Comparison of ENCODE assay signal across 8 cellular contexts in the genomic region with DNA sequence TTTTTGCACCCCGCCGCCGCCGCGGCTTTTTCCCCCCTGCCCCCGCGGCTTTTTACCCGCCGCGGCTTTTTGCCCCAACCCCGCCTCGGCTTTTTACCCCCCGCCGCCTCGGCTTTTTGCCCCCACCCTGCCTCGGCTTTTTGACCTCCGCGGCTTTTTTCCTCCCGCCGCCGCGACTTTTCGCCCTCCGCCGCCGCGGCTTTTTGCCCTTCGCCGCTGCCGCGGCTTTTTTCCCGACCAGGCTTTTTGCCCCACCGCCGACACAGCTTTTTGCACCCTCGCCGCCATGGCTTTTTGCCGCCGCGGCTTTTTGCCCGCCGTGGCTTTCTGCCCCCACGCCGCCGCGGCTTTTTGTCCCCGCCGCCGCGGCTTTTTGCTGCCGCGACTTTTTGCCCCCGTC.
DNase-seq lines count a peak whose midpoint lies in the region; ATAC-seq, FAIRE-seq and TF ChIP-seq lines count a peak whose summit lies in the region.

No MANE protein-coding gene starts in this region.

- POLR2A ChIA-PET in CD8-positive, alpha-beta memory T cell (lab: Charles Lee), result interaction anchor here (0.6 kb wide), 1 partner anchor 939 kb away, joined by 3 read pairs; no protein-coding TSS in a partner anchor

- peak overlapping the region in 4 of 7 donors; percentile 54 to 72 (median 64) for H3K4me3 Mint-ChIP-seq in CD8-positive, alpha-beta memory T cell
- H3K4me3 Mint-ChIP-seq in chondrocyte (ENCODE audit: unreplicated experiment), result no peak overlapping the region

- ATAC-seq in HG02885 (IDR thresholded peaks at IDR 0.05; ENCODE audit: poor library complexity, unreplicated experiment), result no peak

- H3K27ac ChIP-seq in CD8-positive, alpha-beta memory T cell (ENCODE audit: low read depth, low read length), result no peak overlapping the region

- no peaks in the 10 kb centered on the region for H3K4me1 ChIP-seq in CD8-positive, alpha-beta memory T cell (ENCODE audit: insufficient read depth, low read length)

- CTCF ChIA-PET in CD8-positive, alpha-beta memory T cell (lab: Charles Lee), result no interaction called here

- no peak for FAIRE-seq in HTR-8/SVneo (lab: Jason Lieb, UNC)

- H3K27ac Mint-ChIP-seq in CD8-positive, alpha-beta memory T cell, result no peak overlapping the region
- no peak overlapping the region for H3K27ac Mint-ChIP-seq in chondrocyte (ENCODE audit: unreplicated experiment)

- peaks cover 4 to 7% of the 10 kb centered on the region in 2 donors for H3K27me3 Mint-ChIP-seq in CD8-positive, alpha-beta memory T cell
- H3K27me3 Mint-ChIP-seq in chondrocyte (ENCODE audit: low read depth), result no peaks in the 10 kb centered on the region

- peak in 4 of 5 donors; percentile 1 to 43 (median 3) for DNase-seq in CD8-positive, alpha-beta memory T cell
- peak; percentile 22 for DNase-seq in MG63
- peak; percentile 27 for DNase-seq in chondrocyte (ENCODE audit: low spot score)
- no peak for DNase-seq in retinal pigment epithelial cell (ENCODE audit: low read depth)
- no peak for DNase-seq in HTR-8/SVneo (ENCODE audit: insufficient read length, low spot score)
- DNase-seq in midbrain (lab: John Stamatoyannopoulos, UW), result no peak
- DNase-seq in pons (ENCODE audit: low spot score), result no peak

- no peaks in the 10 kb centered on the region for H3K36me3 ChIP-seq in CD8-positive, alpha-beta memory T cell (ENCODE audit: insufficient read depth, low read length)
- H3K36me3 ChIP-seq in MG63, result no peaks in the 10 kb centered on the region

- H3K4me1 Mint-ChIP-seq in CD8-positive, alpha-beta memory T cell, result no peaks in the 10 kb centered on the region
- no peaks in the 10 kb centered on the region for H3K4me1 Mint-ChIP-seq in chondrocyte (ENCODE audit: low read depth)

- H3K36me3 Mint-ChIP-seq in CD8-positive, alpha-beta memory T cell, result no peaks in the 10 kb centered on the region
- no peaks in the 10 kb centered on the region for H3K36me3 Mint-ChIP-seq in chondrocyte (ENCODE audit: low read depth)

- H3K9me3 Mint-ChIP-seq in CD8-positive, alpha-beta memory T cell, result peaks cover 0 to 3% (median 2%) of the 10 kb centered on the region in 5 donors
- peaks cover 3% of the 10 kb centered on the region for H3K9me3 Mint-ChIP-seq in chondrocyte (ENCODE audit: low read depth)

- H3K27me3 ChIP-seq in CD8-positive, alpha-beta memory T cell (ENCODE audit: insufficient read depth, low read length, poor library complexity, severe bottlenecking), result no peaks in the 10 kb centered on the region
- no peaks in the 10 kb centered on the region for H3K27me3 ChIP-seq in MG63

- TF ChIP-seq CTCF in chondrocyte (IDR thresholded peaks at IDR 0.05) (no peak), retinal pigment epithelial cell (conservative IDR thresholded peaks at IDR 0.05; ENCODE audit: low read depth, low read length) (no peak)

- H3K9me3 ChIP-seq in CD8-positive, alpha-beta memory T cell (ENCODE audit: low read length), result no peaks in the 10 kb centered on the region
- no peaks in the 10 kb centered on the region for H3K9me3 ChIP-seq in MG63

- no peak overlapping the region for H3K4me3 ChIP-seq in CD8-positive, alpha-beta memory T cell (ENCODE audit: low read length)
- peak overlapping the region; percentile 57 for H3K4me3 ChIP-seq in MG63
- peak overlapping the region; percentile 39 for H3K4me3 ChIP-seq in retinal pigment epithelial cell (ENCODE audit: low read length)

Comparison
In these comparisons a context has a peak if more than half of its experiments do, and no peak if none do; other contexts are left out.
1. DNase-seq: peak in CD8-positive, alpha-beta memory T cell (4 of 5), MG63 (single experiment) and chondrocyte (single experiment); none in retinal pigment epithelial cell (single experiment), HTR-8/SVneo (single experiment), midbrain (single experiment) and pons (single experiment).